ENCODE assay signal across 1 cellular context in genomic region chr18:43314931-43315330, GRCh38.
A peak's percentile ranks its signal among the peaks of the same experiment; 100 is the strongest.
TF ChIP-seq lines count a peak whose summit lies in the region.

No MANE protein-coding gene starts in this region.

TF ChIP-seq in HepG2, 621 proteins besides CTCF, POLR2A, EP300 and RAD21:
- TF ChIP-seq MNT (IDR thresholded peaks at IDR 0.05) (peak; percentile 77), AKNA (CRISPR knock-in tag; IDR thresholded peaks at IDR 0.05; ENCODE audit: borderline replicate concordance) (no peak)
